8 cellular contexts compared by ENCODE assay signal in genomic region chr12:113965951-113966797, GRCh38. TPM values are rescaled to one million over a fixed set of nuclear protein-coding genes. Genes with fewer than 3 reads are reported as not detected.
DNase-seq lines count a peak whose midpoint lies in the region; ATAC-seq and TF ChIP-seq lines count a peak whose summit lies in the region.

Gene RBM19, minus strand, starts transcription at chr12:113966325. Its CDS starts 98 bp downstream, at chr12:113966227.

- peak within 1 kb of the TSS; percentile 95 to 100 (median 98) for H3K4me3 Mint-ChIP-seq in naive B cell
- H3K4me3 Mint-ChIP-seq in stimulated activated memory B cell treated with anti-CD40 and anti-IgM and Interleukin-4, amounts not matched to agents 10 μg/mL and 1 μg/mL and 100 μg/mL, for 72 hours = peak within 1 kb of the TSS; percentile 100

- peak; percentile 99 for DNase-seq in ELF-1 (ENCODE audit: low read depth, low spot score)
- DNase-seq in GOT3 (lab: John Stamatoyannopoulos, UW) = peak; percentile 88
- peak; percentile 99 for DNase-seq in RPMI8226
- DNase-seq in activated T-helper 1 cell treated with anti-CD3 and anti-CD28 coated beads, Interleukin-2, amount 50 U/mL, for 16 hours (ENCODE audit: low read depth in 1 of 2, low spot score in 1 of 2) = peak; percentile 88 to 96
- peak; percentile 96 for DNase-seq in fibroblast of gingiva (ENCODE audit: low read depth)
- peak; percentile 98 for DNase-seq in naive B cell

- ATAC-seq in naive B cell (ENCODE audit: low read depth in 2 of 2) = peak; percentile 97
- ATAC-seq in stimulated activated memory B cell treated with anti-CD40 and anti-IgM and Interleukin-4, amounts not matched to agents 10 μg/mL and 1 μg/mL and 100 μg/mL, for 72 hours = peak; percentile 98

- peaks cover 5 to 13% (median 8%) of the 10 kb centered on the region in 3 donors for H3K27me3 Mint-ChIP-seq in naive B cell
- no peaks in the 10 kb centered on the region for H3K27me3 Mint-ChIP-seq in stimulated activated memory B cell treated with anti-CD40 and anti-IgM and Interleukin-4, amounts not matched to agents 10 μg/mL and 1 μg/mL and 100 μg/mL, for 72 hours

- H3K36me3 Mint-ChIP-seq in naive B cell = peaks cover 5% of the 10 kb centered on the region in 2 donors
- H3K36me3 Mint-ChIP-seq in stimulated activated memory B cell treated with anti-CD40 and anti-IgM and Interleukin-4, amounts not matched to agents 10 μg/mL and 1 μg/mL and 100 μg/mL, for 72 hours = peaks cover 16% of the 10 kb centered on the region

- peak; percentile 94 for TF ChIP-seq CTCF in LNCAP (IDR thresholded peaks at IDR 0.05)

- peak within 1 kb of the TSS; percentile 86 to 99 (median 98) for H3K27ac Mint-ChIP-seq in naive B cell
- peak within 1 kb of the TSS; percentile 96 for H3K27ac Mint-ChIP-seq in stimulated activated memory B cell treated with anti-CD40 and anti-IgM and Interleukin-4, amounts not matched to agents 10 μg/mL and 1 μg/mL and 100 μg/mL, for 72 hours

- no peaks in the 10 kb centered on the region for H3K9me3 Mint-ChIP-seq in naive B cell
- no peaks in the 10 kb centered on the region for H3K9me3 Mint-ChIP-seq in stimulated activated memory B cell treated with anti-CD40 and anti-IgM and Interleukin-4, amounts not matched to agents 10 μg/mL and 1 μg/mL and 100 μg/mL, for 72 hours

- peaks cover 41 to 44% (median 41%) of the 10 kb centered on the region in 3 donors for H3K4me1 Mint-ChIP-seq in naive B cell
- H3K4me1 Mint-ChIP-seq in stimulated activated memory B cell treated with anti-CD40 and anti-IgM and Interleukin-4, amounts not matched to agents 10 μg/mL and 1 μg/mL and 100 μg/mL, for 72 hours = peaks cover 71% of the 10 kb centered on the region

RNA-seq across cellular contexts. Expression of gene RBM19, which starts in this region (rescaled TPM):
- polyA plus RNA-seq in naive B cell (ENCODE audit: low read depth in 6 of 6) = 10 to 100 TPM in 3 of 6 donors, 1 to 10 TPM in 3; 5.6 to 18.9 (median 10.5) TPM

Comparison
In these comparisons a context has a peak if more than half of its experiments do, and no peak if none do; other contexts are left out.
1. Peak in every context shown above with its lines: DNase-seq and ATAC-seq.